9 cellular contexts compared by ENCODE assay signal in genomic region chr11:11171854-11172253, GRCh38.
DNase-seq lines count a peak whose midpoint lies in the region; ATAC-seq, FAIRE-seq and TF ChIP-seq lines count a peak whose summit lies in the region.
"Had no signal": no experiment of that assay in that cellular context is flagged by ENCODE, and none has a peak within 500 bp of the region (broad histone marks: within the 10 kb centered on the region; RNA-seq: fewer than 3 reads in every experiment).

No MANE protein-coding gene starts in this region.

- peaks cover 0 to 20% of the 10 kb centered on the region in 2 donors for H3K4me1 ChIP-seq in naive thymus-derived CD4-positive, alpha-beta T cell (ENCODE audit: control insufficient read depth in 2 of 2, insufficient read depth in 2 of 2, low read length in 2 of 2)
- H3K4me1 ChIP-seq: vagina had no signal

- no peaks in the 10 kb centered on the region for H3K27me3 ChIP-seq in naive thymus-derived CD4-positive, alpha-beta T cell (ENCODE audit: control insufficient read depth in 2 of 2, insufficient read depth in 2 of 2, low read length in 2 of 2)
- H3K27me3 ChIP-seq: vagina had no signal

- H3K4me3 Mint-ChIP-seq in naive thymus-derived CD4-positive, alpha-beta T cell = no peak overlapping the region
- no peak overlapping the region for H3K4me3 Mint-ChIP-seq in type B pancreatic cell

- peaks cover 6 to 11% (median 10%) of the 10 kb centered on the region in 7 donors for H3K4me1 Mint-ChIP-seq in naive thymus-derived CD4-positive, alpha-beta T cell
- H3K4me1 Mint-ChIP-seq in type B pancreatic cell (ENCODE audit: unreplicated experiment) = peaks cover 16% of the 10 kb centered on the region

- H3K27me3 Mint-ChIP-seq in naive thymus-derived CD4-positive, alpha-beta T cell = peaks cover 0 to 13% (median 0%) of the 10 kb centered on the region in 5 donors
- H3K27me3 Mint-ChIP-seq in type B pancreatic cell = peaks cover 12% of the 10 kb centered on the region

- intact Hi-C loops in naive thymus-derived CD4-positive, alpha-beta T cell (cut with micrococcal nuclease) = no loop called here

- ATAC-seq in GM18858 (IDR thresholded peaks at IDR 0.05; ENCODE audit: unreplicated experiment) = peak; percentile 86
- ATAC-seq in GM21717 (IDR thresholded peaks at IDR 0.05; ENCODE audit: unreplicated experiment) = peak; percentile 91
- peak; percentile 91 for ATAC-seq in naive thymus-derived CD4-positive, alpha-beta T cell

- no peaks in the 10 kb centered on the region for H3K36me3 Mint-ChIP-seq in naive thymus-derived CD4-positive, alpha-beta T cell
- no peaks in the 10 kb centered on the region for H3K36me3 Mint-ChIP-seq in type B pancreatic cell

- no peaks in the 10 kb centered on the region for H3K9me3 ChIP-seq in naive thymus-derived CD4-positive, alpha-beta T cell (ENCODE audit: control insufficient read depth in 2 of 3, low read length in 3 of 3)
- H3K9me3 ChIP-seq: vagina had no signal

- DNase-seq in MV-4-11 (lab: John Stamatoyannopoulos, UW) (peak; percentile 84), RCC 7860 (ENCODE audit: low spot score) (no peak), glomerular visceral epithelial cell (ENCODE audit: extremely low spot score) (no peak), type B pancreatic cell (ENCODE audit: extremely low spot score, unreplicated experiment) (no peak), NCI-H1436 (lab: John Stamatoyannopoulos, UW) (no peak)
- DNase-seq in naive thymus-derived CD4-positive, alpha-beta T cell = peak in 7 of 9 donors; percentile 18 to 46 (median 34)

- CTCF ChIA-PET in naive thymus-derived CD4-positive, alpha-beta T cell (lab: Charles Lee) = interaction anchor here (1.6 kb wide), 1 partner anchor 15 kb away, joined by 4 read pairs; no protein-coding TSS in a partner anchor

- H3K4me3 ChIP-seq in naive thymus-derived CD4-positive, alpha-beta T cell (ENCODE audit: low read length) = no peak overlapping the region
- H3K4me3 ChIP-seq: vagina had no signal

- TF ChIP-seq CTCF in type B pancreatic cell (conservative IDR thresholded peaks at IDR 0.05) = no peak

- peak overlapping the region in 5 of 9 donors; percentile 2 to 77 (median 29) for H3K27ac Mint-ChIP-seq in naive thymus-derived CD4-positive, alpha-beta T cell
- H3K27ac Mint-ChIP-seq in type B pancreatic cell = no peak overlapping the region

- H3K27ac ChIP-seq in naive thymus-derived CD4-positive, alpha-beta T cell (ENCODE audit: low read depth, low read length) = no peak overlapping the region

- POLR2A ChIA-PET in naive thymus-derived CD4-positive, alpha-beta T cell (lab: Charles Lee) = no interaction called here

- peaks cover 0 to 2% (median 0%) of the 10 kb centered on the region in 11 donors for H3K9me3 Mint-ChIP-seq in naive thymus-derived CD4-positive, alpha-beta T cell
- H3K9me3 Mint-ChIP-seq in type B pancreatic cell = no peaks in the 10 kb centered on the region

- no peak for FAIRE-seq in RCC 7860 (lab: Jason Lieb, UNC)

- no peaks in the 10 kb centered on the region for H3K36me3 ChIP-seq in naive thymus-derived CD4-positive, alpha-beta T cell (ENCODE audit: control insufficient read depth in 2 of 3, insufficient read depth in 3 of 3, low read length in 3 of 3)
- H3K36me3 ChIP-seq: vagina had no signal

Comparison
In these comparisons a context has a peak if more than half of its experiments do, and no peak if none do; other contexts are left out.
1. DNase-seq: peak in MV-4-11 (single experiment) and naive thymus-derived CD4-positive, alpha-beta T cell (7 of 9); none in RCC 7860 (single experiment), glomerular visceral epithelial cell (single experiment), type B pancreatic cell (single experiment) and NCI-H1436 (single experiment).
2. Peak in every context shown above with its lines, with median percentiles within 50 percentile points of each other: ATAC-seq.